In the genomic region with DNA sequence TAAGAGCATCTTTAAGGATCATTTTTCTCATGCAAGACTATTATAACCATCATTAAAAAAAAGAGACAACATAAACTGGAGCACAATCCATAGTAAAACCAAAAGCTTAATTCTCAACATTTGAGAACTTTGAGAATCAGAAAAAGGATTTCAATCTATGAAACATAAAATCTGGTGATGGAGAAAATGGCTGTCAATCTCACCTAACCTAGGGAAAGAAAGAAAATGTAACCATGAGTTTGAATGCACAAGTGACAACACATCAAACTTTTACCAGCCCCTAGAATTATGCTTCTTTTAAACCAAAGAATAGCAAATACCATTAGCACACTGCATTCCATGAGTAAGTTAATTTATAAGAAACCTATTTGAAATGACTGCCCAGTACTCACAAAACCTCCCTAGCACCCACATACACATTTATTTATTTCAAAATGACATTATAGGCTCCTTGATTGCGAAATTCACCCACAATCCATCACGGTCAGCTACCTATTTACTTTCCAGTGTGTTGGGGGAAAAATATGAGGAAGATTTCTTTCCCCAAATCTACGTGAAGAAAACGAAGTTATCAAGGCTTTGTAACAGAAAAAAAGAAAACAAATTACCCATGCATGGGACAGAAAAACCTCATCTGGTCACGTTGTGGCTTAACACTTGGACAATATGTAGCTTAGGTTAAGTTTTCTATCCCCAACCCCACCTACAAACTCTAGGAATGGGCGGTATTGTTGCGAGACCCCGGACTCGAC, we compare ENCODE assay signal across 8 cellular contexts. TPM values are rescaled to one million over a fixed set of nuclear protein-coding genes. Genes with fewer than 3 reads are reported as not detected.
DNase-seq lines count a peak whose midpoint lies in the region; ATAC-seq and TF ChIP-seq lines count a peak whose summit lies in the region.

No MANE protein-coding gene starts in this region.

- POLR2A ChIA-PET in activated CD4-positive, alpha-beta T cell treated with anti-CD3 and anti-CD28 coated beads for 36 hours (lab: Charles Lee), result interaction anchor here (0.5 to 0.7 kb wide), 2 partner anchors 383 to 1764 kb away, joined by 3 to 5 read pairs; no protein-coding TSS in a partner anchor

- H3K36me3 Mint-ChIP-seq in activated CD4-positive, alpha-beta T cell treated with anti-CD3 and anti-CD28 coated beads for 36 hours (ENCODE audit: low read depth), result peaks cover 15% of the 10 kb centered on the region

- H3K4me3 ChIP-seq in SJCRH30 (peak overlapping the region; percentile 80), epithelial cell of proximal tubule (ENCODE audit: low read depth, low read length) (peak overlapping the region; percentile 66), ovary (peak overlapping the region; percentile 84)

- TF ChIP-seq CTCF in epithelial cell of proximal tubule (conservative IDR thresholded peaks at IDR 0.05; ENCODE audit: low read depth, low read length), result no peak
- TF ChIP-seq CTCF in ovary (IDR thresholded peaks at IDR 0.05), result no peak

- CTCF ChIA-PET in activated CD4-positive, alpha-beta T cell treated with anti-CD3 and anti-CD28 coated beads for 36 hours (lab: Charles Lee), result interaction anchor here (0.9 to 3.1 kb wide), 5 partner anchors 11 to 161 kb away, joined by 3 to 10 read pairs (median 4); no protein-coding TSS in a partner anchor

- H3K36me3 ChIP-seq in SJCRH30 (peaks cover 2% of the 10 kb centered on the region; the same call in 1 of the 2 replicates), ovary (no peaks in the 10 kb centered on the region)

- no peak for TF ChIP-seq POLR2A in ovary (IDR thresholded peaks at IDR 0.05)

- H3K27me3 ChIP-seq in SJCRH30 (no peaks in the 10 kb centered on the region), ovary (no peaks in the 10 kb centered on the region)

- no peaks in the 10 kb centered on the region; the same call in 1 of the 2 replicates for H3K9me3 ChIP-seq in SJCRH30 (replicated peaks)
- no peaks in the 10 kb centered on the region for H3K9me3 ChIP-seq in ovary

- intact Hi-C loops in activated CD4-positive, alpha-beta T cell treated with anti-CD3 and anti-CD28 coated beads for 36 hours (cut with DNase I, micrococcal nuclease), result loop anchor here in 1 of 2 experiments (5.0 kb wide), 1 partner anchor 1363 kb away; the partner anchor contains the start of gene USP45
- intact Hi-C loops in ovary (cut with DNase I), result no loop called here

- H3K4me3 Mint-ChIP-seq in activated CD4-positive, alpha-beta T cell treated with anti-CD3 and anti-CD28 coated beads for 36 hours, result peak overlapping the region; percentile 99

- no peaks in the 10 kb centered on the region for H3K9me3 Mint-ChIP-seq in activated CD4-positive, alpha-beta T cell treated with anti-CD3 and anti-CD28 coated beads for 36 hours (ENCODE audit: low read depth)

- H3K27ac ChIP-seq in SJCRH30 (peak overlapping the region; percentile 86), ovary (peak overlapping the region; percentile 84)

- no peak for DNase-seq in activated CD4-positive, alpha-beta T cell treated with anti-CD3 and anti-CD28 coated beads for 36 hours
- DNase-seq in activated CD4-positive, alpha-beta T cell treated with anti-CD3 and anti-CD28 coated beads for 1 hour, result no peak
- no peak for DNase-seq in SJCRH30
- DNase-seq in epithelial cell of proximal tubule (ENCODE audit: low read depth), result no peak
- DNase-seq in ovary, result no peak
- no peak for DNase-seq in D341Med (ENCODE audit: low spot score)
- DNase-seq in NCI-H446 (lab: John Stamatoyannopoulos, UW), result no peak

- WGBS in ovary, 3 donors, result 2 to 4% (median 3%) methylated on average over 9 of the region's 9 CpGs

- peaks cover 46% of the 10 kb centered on the region for H3K4me1 Mint-ChIP-seq in activated CD4-positive, alpha-beta T cell treated with anti-CD3 and anti-CD28 coated beads for 36 hours

- peak overlapping the region; percentile 100 for H3K27ac Mint-ChIP-seq in activated CD4-positive, alpha-beta T cell treated with anti-CD3 and anti-CD28 coated beads for 36 hours

- peaks cover 1% of the 10 kb centered on the region for H3K27me3 Mint-ChIP-seq in activated CD4-positive, alpha-beta T cell treated with anti-CD3 and anti-CD28 coated beads for 36 hours

- no peak for TF ChIP-seq EP300 in ovary (IDR thresholded peaks at IDR 0.05)

- ATAC-seq in activated CD4-positive, alpha-beta T cell treated with anti-CD3 and anti-CD28 coated beads for 36 hours, result no peak
- no peak for ATAC-seq in HG03378 (IDR thresholded peaks at IDR 0.05; ENCODE audit: unreplicated experiment)

- peaks cover 4% of the 10 kb centered on the region; the same call in 1 of the 2 replicates for H3K4me1 ChIP-seq in SJCRH30
- peaks cover 5% of the 10 kb centered on the region for H3K4me1 ChIP-seq in ovary (ENCODE audit: insufficient read depth)

RNA-seq across cellular contexts. Expression of gene ASCC3, which starts 0.8 kb away (rescaled TPM):
- 10 to 100 TPM; 50.3 to 53.4 TPM for total RNA-seq in activated CD4-positive, alpha-beta T cell treated with anti-CD3 and anti-CD28 coated beads for 36 hours
- 72.9 and 79.3 TPM in 2 replicates for total RNA-seq in SJCRH30 (2014; rRNA removed; shearing (Covaris generic))
- 28.6 and 28.8 TPM in 2 replicates for total RNA-seq in epithelial cell of proximal tubule
- total RNA-seq in ovary, result 10 to 100 TPM; 18.6 to 34.2 (median 24.5) TPM
- polyA plus RNA-seq in ovary, result 10 to 100 TPM in 1 of 2 donors, 1 to 10 TPM in 1; 8.2 to 18.9 TPM
